7 cellular contexts compared by ENCODE assay signal in genomic region chr15:43552261-43552660, GRCh38. TPM values are rescaled to one million over a fixed set of nuclear protein-coding genes. Genes with fewer than 3 reads are reported as not detected.
"Had no signal": no experiment of that assay in that cellular context is flagged by ENCODE, and none has a peak within 500 bp of the region (broad histone marks: within the 10 kb centered on the region; RNA-seq: fewer than 3 reads in every experiment).

No MANE protein-coding gene starts in this region.

- DNase-seq: H9, HCEC 1CT, HFFc6, IMR-90, KG1 had no signal

- H3K4me3 ChIP-seq: GM23338, K562 had no signal

- ATAC-seq: GM23338, K562 had no signal

RNA-seq across cellular contexts. Expression of gene CKMT1B, which starts 41.6 kb away (rescaled TPM):
- total RNA-seq: HFFc6, IMR-90 had no signal
